Comparison of ENCODE assay signal across 8 cellular contexts in the genomic region with DNA sequence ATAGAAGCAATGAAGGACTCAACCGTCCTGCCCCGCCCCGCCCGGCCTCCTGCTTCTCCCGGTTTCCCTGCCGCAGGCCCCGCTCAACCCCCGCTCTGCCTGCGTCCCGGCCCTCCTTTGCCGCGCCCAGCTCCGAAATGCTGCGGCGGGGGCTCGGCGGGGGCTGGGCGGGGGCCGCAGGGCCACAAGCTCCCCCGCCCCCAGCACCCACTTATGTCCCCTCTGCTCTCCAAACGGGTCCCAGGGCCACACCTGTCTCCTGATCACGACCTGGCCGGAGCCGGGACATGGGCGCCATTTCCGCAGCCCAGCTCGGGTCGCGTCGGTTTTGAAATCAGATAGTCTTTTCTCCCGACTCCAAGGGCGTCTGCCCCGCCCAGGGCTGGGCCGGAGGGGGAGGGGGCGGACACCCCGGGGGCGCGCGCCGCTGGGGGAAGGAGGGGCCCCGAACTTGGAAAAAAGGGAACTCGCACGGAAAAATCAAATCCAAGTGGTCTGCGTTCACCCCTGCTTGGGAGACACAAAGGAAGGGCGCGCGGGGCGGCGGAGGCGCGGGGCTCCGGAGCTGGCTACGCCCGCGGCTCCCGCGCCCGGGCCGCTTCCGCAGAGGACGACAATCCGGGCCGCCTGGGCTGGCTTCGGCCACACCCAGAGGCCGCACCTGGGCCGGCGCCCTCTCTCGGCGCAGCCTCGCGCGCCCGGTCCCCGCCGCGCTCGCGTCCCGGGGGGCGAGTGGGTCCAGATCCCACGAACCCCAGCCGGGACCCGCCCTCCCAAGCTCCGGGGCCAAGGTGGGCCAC.
DNase-seq lines count a peak whose midpoint lies in the region; ATAC-seq and TF ChIP-seq lines count a peak whose summit lies in the region.

No MANE protein-coding gene starts in this region.

- H3K9me3 ChIP-seq in duodenal mucosa (ENCODE audit: control insufficient read depth in 1 of 2, low read length in 2 of 2) (no peaks in the 10 kb centered on the region), lower lobe of right lung (no peaks in the 10 kb centered on the region)

- peak; percentile 80 for DNase-seq in GM10266 (ENCODE audit: extremely low spot score)
- DNase-seq in NCI-H2196 (lab: John Stamatoyannopoulos, UW; ENCODE audit: unreplicated experiment): peak; percentile 72
- DNase-seq in activated CD4-positive, alpha-beta T cell treated with anti-CD3 and anti-CD28 coated beads, Interleukin-2, amount 10 ng/mL, durations not matched to agents 24 days and 14 days: peak; percentile 88
- peak; percentile 84 for DNase-seq in lower lobe of right lung
- DNase-seq in stimulated activated CD4-positive, alpha-beta T cell treated with anti-CD3 and anti-CD28 coated beads, TNF-alpha, amount 100 ng/mL, for 24 hours (ENCODE audit: low read depth in 3 of 3): peak; percentile 11 to 59 (median 21)

- peak; percentile 21 for TF ChIP-seq CTCF in GM10266 (IDR thresholded peaks at IDR 0.05; ENCODE audit: control insufficient read depth, insufficient read depth, low read depth, missing control alignments)
- TF ChIP-seq CTCF in lower lobe of right lung (IDR thresholded peaks at IDR 0.05): peak; percentile 27

- no peaks in the 10 kb centered on the region for H3K36me3 Mint-ChIP-seq in activated CD4-positive, alpha-beta T cell treated with anti-CD3 and anti-CD28 coated beads, Interleukin-2, amount 10 ng/mL, durations not matched to agents 24 days and 14 days (ENCODE audit: low read depth)

- H3K27me3 ChIP-seq in duodenal mucosa (ENCODE audit: control insufficient read depth in 1 of 2, insufficient read depth in 2 of 2, low read length in 2 of 2) (no peaks in the 10 kb centered on the region), lower lobe of right lung (ENCODE audit: low read depth) (no peaks in the 10 kb centered on the region)

- H3K4me1 ChIP-seq in duodenal mucosa (ENCODE audit: control insufficient read depth in 1 of 2, insufficient read depth in 2 of 2, low read length in 2 of 2) (peaks cover 6 to 13% of the 10 kb centered on the region in 2 donors), lower lobe of right lung (peaks cover 9% of the 10 kb centered on the region)

- no peaks in the 10 kb centered on the region for H3K36me3 ChIP-seq in duodenal mucosa (ENCODE audit: control insufficient read depth in 1 of 2, insufficient read depth in 2 of 2, low read length in 2 of 2)
- H3K36me3 ChIP-seq in lower lobe of right lung: no peaks in the 10 kb centered on the region

- H3K4me3 ChIP-seq in duodenal mucosa (ENCODE audit: low read depth in 1 of 2, low read length in 2 of 2): peak overlapping the region; percentile 76 to 79
- peak overlapping the region; percentile 81 for H3K4me3 ChIP-seq in lower lobe of right lung

- peak overlapping the region; percentile 91 for H3K27ac Mint-ChIP-seq in activated CD4-positive, alpha-beta T cell treated with anti-CD3 and anti-CD28 coated beads, Interleukin-2, amount 10 ng/mL, durations not matched to agents 24 days and 14 days

- peaks cover 8% of the 10 kb centered on the region for H3K27me3 Mint-ChIP-seq in activated CD4-positive, alpha-beta T cell treated with anti-CD3 and anti-CD28 coated beads, Interleukin-2, amount 10 ng/mL, durations not matched to agents 24 days and 14 days

- H3K4me3 Mint-ChIP-seq in activated CD4-positive, alpha-beta T cell treated with anti-CD3 and anti-CD28 coated beads, Interleukin-2, amount 10 ng/mL, durations not matched to agents 24 days and 14 days: peak overlapping the region; percentile 90

- peak overlapping the region; percentile 81 to 91 for H3K9ac ChIP-seq in duodenal mucosa (ENCODE audit: low read depth in 1 of 2, low read length in 2 of 2)

- peak overlapping the region; percentile 92 for H3K27ac ChIP-seq in duodenal mucosa (ENCODE audit: low read depth, low read length)
- peak overlapping the region; percentile 100 for H3K27ac ChIP-seq in lower lobe of right lung

- H3K9me3 Mint-ChIP-seq in activated CD4-positive, alpha-beta T cell treated with anti-CD3 and anti-CD28 coated beads, Interleukin-2, amount 10 ng/mL, durations not matched to agents 24 days and 14 days: no peaks in the 10 kb centered on the region

- intact Hi-C loops in activated CD4-positive, alpha-beta T cell treated with anti-CD3 and anti-CD28 coated beads, Interleukin-2, amount 10 ng/mL, durations not matched to agents 24 days and 14 days (cut with micrococcal nuclease): loop anchor here (1.0 to 2.0 kb wide), 3 partner anchors 69 to 183 kb away; a partner anchor contains a TSS
- intact Hi-C loops in lower lobe of right lung (cut with DNase I): no loop called here

- H3K4me1 Mint-ChIP-seq in activated CD4-positive, alpha-beta T cell treated with anti-CD3 and anti-CD28 coated beads, Interleukin-2, amount 10 ng/mL, durations not matched to agents 24 days and 14 days: peaks cover 20% of the 10 kb centered on the region

- ATAC-seq in HG02678 (IDR thresholded peaks at IDR 0.05; ENCODE audit: unreplicated experiment) (peak; percentile 58), lower lobe of right lung (peak; percentile 88 to 91), GM18520 (IDR thresholded peaks at IDR 0.05; ENCODE audit: unreplicated experiment) (no peak)

Comparison
In these comparisons a context has a peak if more than half of its experiments do, and no peak if none do; other contexts are left out.
1. DNase-seq: peak in every context shown above with its lines; median percentile 88 in activated CD4-positive, alpha-beta T cell treated with anti-CD3 and anti-CD28 coated beads, Interleukin-2, amount 10 ng/mL, durations not matched to agents 24 days and 14 days; 84 in lower lobe of right lung; 80 in GM10266; 72 in NCI-H2196; 21 in stimulated activated CD4-positive, alpha-beta T cell treated with anti-CD3 and anti-CD28 coated beads, TNF-alpha, amount 100 ng/mL, for 24 hours.